25 cellular contexts compared by ENCODE assay signal in genomic region chr4:67282749-67283148, GRCh38.
DNase-seq lines count a peak whose midpoint lies in the region; ATAC-seq lines count a peak whose summit lies in the region.
"Had no signal": no experiment of that assay in that cellular context is flagged by ENCODE, and none has a peak within 500 bp of the region (broad histone marks: within the 10 kb centered on the region; RNA-seq: fewer than 3 reads in every experiment).

No MANE protein-coding gene starts in this region.

- DNase-seq in stimulated activated naive CD8-positive, alpha-beta T cell treated with anti-CD3 and anti-CD28 coated beads, Interleukin-15, amount 100 ng/mL, for 72 hours: no peak
- DNase-seq in stimulated activated naive CD8-positive, alpha-beta T cell treated with anti-CD3 and anti-CD28 coated beads, Interleukin-15, Interleukin-2, amounts not matched to agents 100 U/mL and 50 U/mL, for 24 hours: no peak
- DNase-seq in neuronal stem cell (ENCODE audit: low spot score) (no peak), NCI-H2196 treated with DMSO at 0.1 percent for 48 hours (lab: John Stamatoyannopoulos, UW; ENCODE audit: unreplicated experiment) (no peak), foreskin melanocyte (no peak)
- DNase-seq in stimulated activated CD4-positive, alpha-beta T cell treated with anti-CD3 and anti-CD28 coated beads, Interleukin-1b, Interleukin-23, amount 100 ng/mL, for 48 hours: no peak
- DNase-seq: 8988T; ACHN; BE2C; C1 segment of cervical spinal cord; CD4-positive, alpha-beta memory T cell; CD4-positive, CD25-positive, alpha-beta regulatory T cell; CD8-positive, alpha-beta memory T cell; COR-L47; DMS 273 treated with DMSO at 0.1 percent for 48 hours; DMS153; DMS53; DMS79; DND-41; EL; GDM1 had no signal

- no peak overlapping the region for H2BK15ac ChIP-seq in neuronal stem cell (ENCODE audit: low read length)

- H3K79me1 ChIP-seq in neuronal stem cell (ENCODE audit: low read depth, low read length): no peaks in the 10 kb centered on the region

- peak overlapping the region; percentile 4 for H3K9ac ChIP-seq in neuronal stem cell (ENCODE audit: low read depth, low read length, poor library complexity)
- H3K9ac ChIP-seq: BLaER1 had no signal

- H3K27me3 Mint-ChIP-seq in stimulated activated naive CD8-positive, alpha-beta T cell treated with anti-CD3 and anti-CD28 coated beads, Interleukin-15, amount 100 ng/mL, for 72 hours: no peaks in the 10 kb centered on the region
- H3K27me3 Mint-ChIP-seq: CD4-positive, alpha-beta memory T cell; CD4-positive, CD25-positive, alpha-beta regulatory T cell; CD8-positive, alpha-beta memory T cell had no signal

- H3K14ac ChIP-seq in neuronal stem cell (ENCODE audit: low read length): peak overlapping the region; percentile 56

- H4K91ac ChIP-seq in neuronal stem cell (ENCODE audit: low read depth, low read length, poor library complexity): no peak overlapping the region

- H2BK5ac ChIP-seq in neuronal stem cell (ENCODE audit: low read length): no peak overlapping the region

- no peak overlapping the region for H3K4me3 Mint-ChIP-seq in stimulated activated naive CD8-positive, alpha-beta T cell treated with anti-CD3 and anti-CD28 coated beads, Interleukin-15, amount 100 ng/mL, for 72 hours
- H3K4me3 Mint-ChIP-seq: CD14-positive monocyte; CD4-positive, alpha-beta memory T cell; CD4-positive, CD25-positive, alpha-beta regulatory T cell; CD8-positive, alpha-beta memory T cell had no signal

- H3K27ac ChIP-seq in neuronal stem cell (replicated peaks; ENCODE audit: low read length): no peak overlapping the region
- H3K27ac ChIP-seq: BLaER1 had no signal

- H3K9me3 ChIP-seq in neuronal stem cell (replicated peaks in 1 of 2; ENCODE audit: control insufficient read depth in 2 of 2, insufficient read depth in 1 of 2, low read depth in 1 of 2, low read length in 2 of 2): peaks cover 0 to 3% of the 10 kb centered on the region in 2 donors
- H3K9me3 ChIP-seq: BE2C had no signal

- no peak overlapping the region for H4K8ac ChIP-seq in neuronal stem cell (ENCODE audit: low read depth, low read length)

- H2BK120ac ChIP-seq in neuronal stem cell (ENCODE audit: low read depth, low read length): no peak overlapping the region

- H3K23ac ChIP-seq in neuronal stem cell (ENCODE audit: low read depth, low read length, poor library complexity): no peak overlapping the region

- H2BK12ac ChIP-seq in neuronal stem cell (ENCODE audit: low read length): no peak overlapping the region

- no peaks in the 10 kb centered on the region for H3K36me3 ChIP-seq in neuronal stem cell (replicated peaks in 1 of 2; ENCODE audit: control insufficient read depth in 2 of 2, insufficient read depth in 2 of 2, low read length in 2 of 2)
- H3K36me3 ChIP-seq: BE2C, BLaER1 had no signal

- no peak overlapping the region for H3K4me2 ChIP-seq in neuronal stem cell (ENCODE audit: insufficient read depth, low read length, poor library complexity, severe bottlenecking)
- H3K4me2 ChIP-seq: BLaER1 had no signal

- peak overlapping the region; percentile 71 for H3K18ac ChIP-seq in neuronal stem cell (ENCODE audit: low read length)

- no peak overlapping the region for H2AK5ac ChIP-seq in neuronal stem cell (ENCODE audit: low read depth, low read length)

- H3K4me1 Mint-ChIP-seq in stimulated activated naive CD8-positive, alpha-beta T cell treated with anti-CD3 and anti-CD28 coated beads, Interleukin-15, amount 100 ng/mL, for 72 hours: no peaks in the 10 kb centered on the region
- H3K4me1 Mint-ChIP-seq: CD14-positive monocyte; CD4-positive, alpha-beta memory T cell; CD4-positive, CD25-positive, alpha-beta regulatory T cell; CD8-positive, alpha-beta memory T cell had no signal

- H2AFZ ChIP-seq in neuronal stem cell (ENCODE audit: low read length): no peak overlapping the region

- no peak overlapping the region for H3K4me3 ChIP-seq in neuronal stem cell (ENCODE audit: low read length in 2 of 2)
- H3K4me3 ChIP-seq: BLaER1, GM12878 had no signal

- no CpG with 5 or more reads among the region's 13 CpGs for WGBS in neuronal stem cell (ENCODE audit: extremely low coverage in 2 of 2, insufficient read length in 2 of 2, insufficient replicate concordance in 1 of 2), 2 donors

- no peak overlapping the region for H3K4ac ChIP-seq in neuronal stem cell (ENCODE audit: low read length)

- no peaks in the 10 kb centered on the region for H3K4me1 ChIP-seq in neuronal stem cell (ENCODE audit: control insufficient read depth in 2 of 2, insufficient read depth in 1 of 2, low read depth in 1 of 2, low read length in 2 of 2)
- H3K4me1 ChIP-seq: BE2C, BLaER1 had no signal

- H3K27ac Mint-ChIP-seq in stimulated activated naive CD8-positive, alpha-beta T cell treated with anti-CD3 and anti-CD28 coated beads, Interleukin-15, amount 100 ng/mL, for 72 hours: no peak overlapping the region
- H3K27ac Mint-ChIP-seq: CD14-positive monocyte; CD4-positive, alpha-beta memory T cell; CD4-positive, CD25-positive, alpha-beta regulatory T cell; CD8-positive, alpha-beta memory T cell had no signal

- peak; percentile 46 for ATAC-seq in stimulated activated naive CD8-positive, alpha-beta T cell treated with anti-CD3 and anti-CD28 coated beads, Interleukin-15, amount 100 ng/mL, for 72 hours
- no peak for ATAC-seq in stimulated activated naive CD8-positive, alpha-beta T cell treated with anti-CD3 and anti-CD28 coated beads, Interleukin-15, Interleukin-2, amounts not matched to agents 100 U/mL and 50 U/mL, for 24 hours
- peak; percentile 18 for ATAC-seq in esophagus mucosa
- ATAC-seq: GM12878 had no signal

- H3K9me3 Mint-ChIP-seq in stimulated activated naive CD8-positive, alpha-beta T cell treated with anti-CD3 and anti-CD28 coated beads, Interleukin-15, amount 100 ng/mL, for 72 hours: peaks cover 0 to 7% of the 10 kb centered on the region in 2 donors

- H3K27me3 ChIP-seq in neuronal stem cell (ENCODE audit: control insufficient read depth in 3 of 3, insufficient read depth in 3 of 3, low read depth in 1 of 3, low read length in 3 of 3): no peaks in the 10 kb centered on the region
- H3K27me3 ChIP-seq: BE2C, BLaER1 had no signal
